ENCODE assay signal across 8 cellular contexts in the genomic region with DNA sequence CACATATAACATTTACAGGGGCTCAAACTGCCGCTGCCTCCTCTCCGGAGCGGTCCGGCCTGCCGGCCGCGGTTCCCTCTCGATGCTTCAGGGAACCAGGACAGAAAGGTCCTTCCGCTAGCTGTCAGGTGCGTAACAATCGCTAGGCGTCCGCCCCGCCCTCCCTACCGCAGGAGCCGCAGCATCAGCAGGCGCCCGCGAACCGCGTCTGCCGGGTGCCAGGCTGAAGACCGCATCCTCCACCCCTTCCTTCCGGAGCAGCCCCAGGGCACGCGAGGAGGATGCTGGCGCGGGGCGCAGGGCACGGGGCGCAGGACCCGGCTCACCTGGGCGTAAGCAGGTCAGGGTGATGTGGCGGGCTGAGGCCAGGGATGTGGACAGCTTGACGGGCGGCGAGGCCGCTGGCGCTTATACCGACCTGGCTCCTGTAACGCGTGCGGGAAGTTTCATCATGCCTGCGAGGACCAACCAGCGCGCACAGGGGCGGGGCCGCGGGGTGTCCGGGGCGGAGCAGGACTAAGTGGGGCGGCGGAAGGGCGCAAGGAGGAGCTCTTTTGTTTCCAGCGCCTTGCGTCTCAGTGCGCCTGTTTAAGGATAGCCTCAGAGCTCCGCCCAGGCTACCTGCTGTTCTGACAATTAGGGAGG. TPM values are rescaled to one million over a fixed set of nuclear protein-coding genes. Genes with fewer than 3 reads are reported as not detected.
DNase-seq lines count a peak whose midpoint lies in the region; ATAC-seq, FAIRE-seq and TF ChIP-seq lines count a peak whose summit lies in the region.

A gene with protein sequence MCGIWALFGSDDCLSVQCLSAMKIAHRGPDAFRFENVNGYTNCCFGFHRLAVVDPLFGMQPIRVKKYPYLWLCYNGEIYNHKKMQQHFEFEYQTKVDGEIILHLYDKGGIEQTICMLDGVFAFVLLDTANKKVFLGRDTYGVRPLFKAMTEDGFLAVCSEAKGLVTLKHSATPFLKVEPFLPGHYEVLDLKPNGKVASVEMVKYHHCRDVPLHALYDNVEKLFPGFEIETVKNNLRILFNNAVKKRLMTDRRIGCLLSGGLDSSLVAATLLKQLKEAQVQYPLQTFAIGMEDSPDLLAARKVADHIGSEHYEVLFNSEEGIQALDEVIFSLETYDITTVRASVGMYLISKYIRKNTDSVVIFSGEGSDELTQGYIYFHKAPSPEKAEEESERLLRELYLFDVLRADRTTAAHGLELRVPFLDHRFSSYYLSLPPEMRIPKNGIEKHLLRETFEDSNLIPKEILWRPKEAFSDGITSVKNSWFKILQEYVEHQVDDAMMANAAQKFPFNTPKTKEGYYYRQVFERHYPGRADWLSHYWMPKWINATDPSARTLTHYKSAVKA (minus strand): TSS at position 384 of the 645 bp plus-strand sequence. CDS start 3,252 bp downstream, outside the sequence.

- H2AFZ ChIP-seq in OCI-LY3 (ENCODE audit: low read depth, low read length): peak within 1 kb of the TSS; percentile 92
- peak within 1 kb of the TSS; percentile 95 for H2AFZ ChIP-seq in endothelial cell of umbilical vein (ENCODE audit: low read depth, low read length)

- DNase-seq in Caki2 (ENCODE audit: low read depth): peak; percentile 90
- peak; percentile 94 for DNase-seq in activated CD8-positive, alpha-beta memory T cell treated with anti-CD3 and anti-CD28 coated beads, Interleukin-2, amount 50 U/mL, for 48 hours
- DNase-seq in endothelial cell of umbilical vein (ENCODE audit: low read depth, low spot score): peak; percentile 88
- peak; percentile 91 for DNase-seq in midbrain (lab: John Stamatoyannopoulos, UW)
- DNase-seq in stimulated activated CD8-positive, alpha-beta memory T cell treated with anti-CD3 and anti-CD28 coated beads, Interleukin-15, amount 100 ng/mL, for 48 hours (ENCODE audit: low read depth in 2 of 2): peak; percentile 88 to 91

- in situ Hi-C loops in Caki2 (cut with HindIII; ENCODE audit: low pct_unique_long_range_greater_than_20kb, low sequenced_read_pairs): no loop called here

- H3K36me3 ChIP-seq in HUES48 (ENCODE audit: control insufficient read depth, insufficient read depth, low read length) (peaks cover 23% of the 10 kb centered on the region), OCI-LY3 (replicated peaks; ENCODE audit: low read depth, low read length) (peaks cover 2% of the 10 kb centered on the region), endothelial cell of umbilical vein (ENCODE audit: control insufficient read depth in 2 of 2, extremely low read depth in 1 of 2, insufficient read depth in 2 of 2, low read length in 2 of 2) (no peaks in the 10 kb centered on the region)

- intact Hi-C loops in endothelial cell of umbilical vein (cut with micrococcal nuclease): loop anchor here (5.0 kb wide), 1 partner anchor 45 kb away; no protein-coding TSS in a partner anchor

- H3K4me2 ChIP-seq in OCI-LY3 (ENCODE audit: low read length) (peak within 1 kb of the TSS; percentile 94), endothelial cell of umbilical vein (ENCODE audit: insufficient read depth, low read length) (peak within 1 kb of the TSS; percentile 70)

- ATAC-seq in GM21423 (IDR thresholded peaks at IDR 0.05; ENCODE audit: unreplicated experiment): peak; percentile 99

- no peaks in the 10 kb centered on the region for H3K9me1 ChIP-seq in endothelial cell of umbilical vein (replicated peaks; ENCODE audit: control insufficient read depth, extremely low read depth, insufficient read depth, low read length)

- H3K27ac ChIP-seq in HUES48 (ENCODE audit: low read depth, low read length): peak within 1 kb of the TSS; percentile 97
- H3K27ac ChIP-seq in OCI-LY3 (ENCODE audit: low read length): peak within 1 kb of the TSS; percentile 63
- peak within 1 kb of the TSS; percentile 45 for H3K27ac ChIP-seq in endothelial cell of umbilical vein (ENCODE audit: insufficient read depth, low read depth, low read length)

- H3K9ac ChIP-seq in HUES48 (ENCODE audit: low read depth, low read length) (peak within 1 kb of the TSS; percentile 97), OCI-LY3 (ENCODE audit: low read length) (peak within 1 kb of the TSS; percentile 73), endothelial cell of umbilical vein (replicated peaks; ENCODE audit: extremely low read depth, insufficient read depth, low read length) (peak within 1 kb of the TSS; percentile 49)

- 0 out of 2 replicates have a peak, but pooled peaks cover 7% of the 10 kb centered on the region for H3K79me2 ChIP-seq in OCI-LY3 (ENCODE audit: low read length)
- H3K79me2 ChIP-seq in endothelial cell of umbilical vein (ENCODE audit: control insufficient read depth, insufficient read depth, low read length): no peaks in the 10 kb centered on the region

- H3K27me3 ChIP-seq in HUES48 (ENCODE audit: control insufficient read depth, insufficient read depth, low read length) (peaks cover 15% of the 10 kb centered on the region), OCI-LY3 (ENCODE audit: low read depth, low read length) (no peaks in the 10 kb centered on the region), endothelial cell of umbilical vein (ENCODE audit: control insufficient read depth in 2 of 2, insufficient read depth in 2 of 2, low read length in 2 of 2) (peaks cover 0 to 2% of the 10 kb centered on the region in 2 experiments)

- peak; percentile 73 for FAIRE-seq in endothelial cell of umbilical vein (lab: Jason Lieb, UNC)

- CTCF ChIA-PET in endothelial cell of umbilical vein (lab: Charles Lee): interaction anchor here (0.6 to 1.2 kb wide), 6 partner anchors 10 to 768 kb away, joined by 3 to 4 read pairs (median 3); no protein-coding TSS in a partner anchor

- POLR2A ChIA-PET in endothelial cell of umbilical vein (lab: Charles Lee): interaction anchor here (0.5 kb wide), 1 partner anchor 99 kb away, joined by 6 read pairs; no protein-coding TSS in a partner anchor

- H3K4me1 ChIP-seq in HUES48 (ENCODE audit: control insufficient read depth, insufficient read depth, low read length) (peaks cover 14% of the 10 kb centered on the region), OCI-LY3 (ENCODE audit: low read length) (peaks cover 8% of the 10 kb centered on the region), endothelial cell of umbilical vein (ENCODE audit: control insufficient read depth, extremely low read depth, insufficient read depth, low read length) (peaks cover 3% of the 10 kb centered on the region)

- no peaks in the 10 kb centered on the region for H4K20me1 ChIP-seq in OCI-LY3 (ENCODE audit: insufficient read depth, low read length)
- H4K20me1 ChIP-seq in endothelial cell of umbilical vein (replicated peaks; ENCODE audit: control insufficient read depth, extremely low read depth, insufficient read depth, low read length): no peaks in the 10 kb centered on the region

- H3K4me3 ChIP-seq in HUES48 (ENCODE audit: low read depth, low read length) (peak within 1 kb of the TSS; percentile 91), OCI-LY3 (ENCODE audit: low read length) (peak within 1 kb of the TSS; percentile 94), endothelial cell of umbilical vein (replicated peaks in 1 of 3; ENCODE audit: insufficient read depth in 1 of 3, low read depth in 1 of 3, low read length in 3 of 3) (peak within 1 kb of the TSS; percentile 38 to 55 (median 53))

- H3K9me3 ChIP-seq in HUES48 (ENCODE audit: control insufficient read depth, insufficient read depth, low read length): no peaks in the 10 kb centered on the region
- no peaks in the 10 kb centered on the region for H3K9me3 ChIP-seq in OCI-LY3 (ENCODE audit: insufficient read depth, low read length)
- H3K9me3 ChIP-seq in endothelial cell of umbilical vein (replicated peaks; ENCODE audit: control insufficient read depth, insufficient read depth, low read length): no peaks in the 10 kb centered on the region

- BruUV-seq in endothelial cell of umbilical vein (replicated peaks; lab: Mats Ljungman, UMichigan): TSS peak; percentile 48

- no peak for TF ChIP-seq CTCF in OCI-LY3 (IDR thresholded peaks at IDR 0.05; ENCODE audit: low read depth, low read length)
- TF ChIP-seq CTCF in endothelial cell of umbilical vein (IDR thresholded peaks at IDR 0.05; ENCODE audit: extremely low read depth in 1 of 2, insufficient read depth in 1 of 2, low read depth in 1 of 2, low read length in 2 of 2): no peak

- dilution Hi-C loops in endothelial cell of umbilical vein (cut with MboI; ENCODE audit: extremely low pct_ligation_motif_present, low sequenced_read_pairs): no loop called here

- TF ChIP-seq POLR2A in endothelial cell of umbilical vein (IDR thresholded peaks at IDR 0.05; ENCODE audit: low read depth, low read length): peak; percentile 47

TF ChIP-seq in endothelial cell of umbilical vein, 7 proteins besides CTCF, POLR2A, EP300 and RAD21:
- TF ChIP-seq GATA2 (IDR thresholded peaks at IDR 0.05; ENCODE audit: insufficient read depth, insufficient read length, low read depth, low read length) (no peak), POLR2AphosphoS5 (IDR thresholded peaks at IDR 0.05; ENCODE audit: insufficient read depth, low read depth, low read length) (peak; percentile 49)
- TF ChIP-seq, protein P1, sequence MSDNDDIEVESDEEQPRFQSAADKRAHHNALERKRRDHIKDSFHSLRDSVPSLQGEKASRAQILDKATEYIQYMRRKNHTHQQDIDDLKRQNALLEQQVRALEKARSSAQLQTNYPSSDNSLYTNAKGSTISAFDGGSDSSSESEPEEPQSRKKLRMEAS (IDR thresholded peaks at IDR 0.05; ENCODE audit: insufficient read depth, insufficient read length): peak; percentile 25

RNA-seq across cellular contexts. Expression of the gene that starts here (rescaled TPM):
- total RNA-seq in Caki2 (2014; rRNA removed; shearing (Covaris generic); ENCODE audit: low replicate concordance): 26.2 and 34.4 TPM in 2 replicates
- 13.1 and 15.0 TPM in 2 replicates for total RNA-seq in endothelial cell of umbilical vein
- 3.9 and 5.1 TPM in 2 replicates for polyA plus RNA-seq in endothelial cell of umbilical vein
- 4.0 and 5.4 TPM in 2 replicates for polyA plus RNA-seq in endothelial cell of umbilical vein (2011; cell fraction: cytosol; rRNA removed)
- polyA plus RNA-seq in endothelial cell of umbilical vein (2011; cell fraction: nucleus; rRNA removed): 14.0 and 18.8 TPM in 2 replicates
- polyA plus RNA-seq in endothelial cell of umbilical vein (2012): 10.7 and 14.4 TPM in 2 replicates
- polyA minus RNA-seq in endothelial cell of umbilical vein: 11.0 and 18.9 TPM in 2 replicates
- 43.4 TPM for polyA minus RNA-seq in endothelial cell of umbilical vein (2011; cell fraction: cytosol; rRNA and poly(A)+ RNA removed)
- polyA minus RNA-seq in endothelial cell of umbilical vein (2011; cell fraction: nucleus; rRNA and poly(A)+ RNA removed): 17.0 and 18.9 TPM in 2 replicates

Comparison
In these comparisons a context has a peak if more than half of its experiments do, and no peak if none do; other contexts are left out.
1. Peak in every context shown above with its lines: DNase-seq, ATAC-seq, H3K4me3 ChIP-seq and H3K27ac ChIP-seq.
2. H3K27ac ChIP-seq: peak in every context shown above with its lines; median percentile 97 in HUES48; 63 in OCI-LY3; 45 in endothelial cell of umbilical vein.